ENCODE assay signal across 15 cellular contexts in the genomic region with DNA sequence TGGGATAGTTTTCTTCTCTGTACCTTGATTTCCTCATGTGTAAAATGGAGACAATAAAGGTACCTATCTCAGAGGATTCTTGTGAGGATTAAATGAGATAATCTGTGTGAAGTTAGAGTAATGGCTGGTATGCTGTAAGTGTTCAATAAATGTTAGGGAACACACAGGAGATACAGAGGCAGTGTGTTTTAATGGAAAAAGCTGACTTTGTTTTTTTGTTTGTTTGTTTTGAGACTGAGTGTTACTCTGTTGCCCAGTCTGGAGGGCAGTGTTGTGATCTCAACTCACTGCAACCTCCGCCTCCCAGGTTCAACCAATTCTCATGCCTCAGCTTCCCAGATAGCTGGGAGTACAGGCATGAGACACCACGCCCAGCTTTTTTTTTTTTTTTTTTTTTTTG. TPM values are rescaled to one million over a fixed set of nuclear protein-coding genes. Genes with fewer than 3 reads are reported as not detected.
DNase-seq lines count a peak whose midpoint lies in the region; ATAC-seq and TF ChIP-seq lines count a peak whose summit lies in the region.
"Had no signal": no experiment of that assay in that cellular context is flagged by ENCODE, and none has a peak within 500 bp of the region (broad histone marks: within the 10 kb centered on the region; RNA-seq: fewer than 3 reads in every experiment).

No MANE protein-coding gene starts in this region.

- H4K20me1 ChIP-seq in MM.1S (ENCODE audit: insufficient read depth, low read length) (peaks cover 8% of the 10 kb centered on the region; the same call in 1 of the 2 replicates), osteoblast (ENCODE audit: insufficient read depth, low read length) (peaks cover 19% of the 10 kb centered on the region)

- WGBS in esophagus muscularis mucosa: 90% methylated on average over 2 of the region's 2 CpGs

- H3K4me1 ChIP-seq in MM.1S (ENCODE audit: low read length) (peaks cover 10% of the 10 kb centered on the region; the same call in 1 of the 2 replicates), esophagus muscularis mucosa (peaks cover 23 to 38% (median 36%) of the 10 kb centered on the region in 4 donors), osteoblast (ENCODE audit: insufficient read depth, low read length) (peaks cover 19% of the 10 kb centered on the region)

- no peak for TF ChIP-seq EP300 in esophagus muscularis mucosa (IDR thresholded peaks at IDR 0.05)

- peak overlapping the region; percentile 17; the same call in 1 of the 2 replicates for H3K4me2 ChIP-seq in MM.1S (ENCODE audit: low read depth, low read length)
- H3K4me2 ChIP-seq in osteoblast (ENCODE audit: insufficient read depth, low read length): no peak overlapping the region

- DNase-seq in MM.1S: no peak
- DNase-seq in esophagus muscularis mucosa (ENCODE audit: extremely low spot score): peak; percentile 12
- DNase-seq in osteoblast (ENCODE audit: insufficient read length, low spot score, missing footprints): peak; percentile 58
- no peak for DNase-seq in cerebellar nuclear complex (lab: John Stamatoyannopoulos, UW)
- DNase-seq in caudate nucleus (lab: John Stamatoyannopoulos, UW): no peak
- DNase-seq: C1 segment of cervical spinal cord; Caco-2; CD8-positive, alpha-beta T cell; DMS153; DND-41; GOT3; HFFc6 had no signal

- peaks cover 12% of the 10 kb centered on the region; the same call in 1 of the 2 replicates for H3F3A ChIP-seq in MM.1S (ENCODE audit: insufficient read depth, low read length)

- TF ChIP-seq CTCF in MM.1S (IDR thresholded peaks at IDR 0.05; ENCODE audit: low read length): no peak
- no peak for TF ChIP-seq CTCF in esophagus muscularis mucosa (IDR thresholded peaks at IDR 0.05)
- no peak for TF ChIP-seq CTCF in osteoblast (IDR thresholded peaks at IDR 0.05; ENCODE audit: extremely low read depth, low read depth, low read length)

- peaks cover 25% of the 10 kb centered on the region for H3K79me2 ChIP-seq in MM.1S (ENCODE audit: low read length)
- peaks cover 34% of the 10 kb centered on the region for H3K79me2 ChIP-seq in osteoblast (ENCODE audit: insufficient read depth, low read length)

- intact Hi-C loops in esophagus muscularis mucosa (cut with DNase I): loop anchor here (5.0 kb wide), 2 partner anchors 37 to 38 kb away; a partner anchor contains a TSS

- no peaks in the 10 kb centered on the region for H3K27me3 ChIP-seq in MM.1S (replicated peaks; ENCODE audit: insufficient read depth, low read length)
- H3K27me3 ChIP-seq in esophagus muscularis mucosa: no peaks in the 10 kb centered on the region
- H3K27me3 ChIP-seq in osteoblast (ENCODE audit: insufficient read depth, low read length): no peaks in the 10 kb centered on the region

- ATAC-seq in HG03039 (IDR thresholded peaks at IDR 0.05; ENCODE audit: unreplicated experiment): no peak
- ATAC-seq: CD8-positive, alpha-beta T cell had no signal

- no peak overlapping the region for H3K27ac ChIP-seq in MM.1S (ENCODE audit: low read length)
- H3K27ac ChIP-seq in esophagus muscularis mucosa (replicated peaks in 1 of 4): no peak overlapping the region
- H3K27ac ChIP-seq in osteoblast (ENCODE audit: low read depth, low read length): no peak overlapping the region
- no peak overlapping the region for H3K27ac ChIP-seq in caudate nucleus (ENCODE audit: low read depth, low read length)

- H3K4me3 ChIP-seq in MM.1S (ENCODE audit: low read length): no peak overlapping the region; the same call in 1 of the 2 replicates
- no peak overlapping the region for H3K4me3 ChIP-seq in esophagus muscularis mucosa
- no peak overlapping the region for H3K4me3 ChIP-seq in osteoblast (ENCODE audit: insufficient read depth, low read length)
- H3K4me3 ChIP-seq: HAP-1 had no signal

- no peaks in the 10 kb centered on the region for H3K9me2 ChIP-seq in MM.1S (replicated peaks; ENCODE audit: insufficient read depth, low read length)

- no peak overlapping the region for H3K9ac ChIP-seq in MM.1S (ENCODE audit: low read length)

- no peak for TF ChIP-seq POLR2A in esophagus muscularis mucosa (IDR thresholded peaks at IDR 0.05; ENCODE audit: low read depth)

- no peak overlapping the region for H2AFZ ChIP-seq in MM.1S (ENCODE audit: low read length)
- H2AFZ ChIP-seq in osteoblast (ENCODE audit: low read length): no peak overlapping the region

- H3K9me3 ChIP-seq in MM.1S (replicated peaks; ENCODE audit: insufficient read depth, low read length): no peaks in the 10 kb centered on the region
- no peaks in the 10 kb centered on the region for H3K9me3 ChIP-seq in esophagus muscularis mucosa
- H3K9me3 ChIP-seq in osteoblast (ENCODE audit: low read depth, low read length): no peaks in the 10 kb centered on the region
- H3K9me3 ChIP-seq: Caco-2, HAP-1 had no signal

- H3K36me3 ChIP-seq in MM.1S (replicated peaks; ENCODE audit: insufficient read depth, low read length) (no peaks in the 10 kb centered on the region), esophagus muscularis mucosa (no peaks in the 10 kb centered on the region), osteoblast (ENCODE audit: insufficient read depth, low read length) (no peaks in the 10 kb centered on the region)

RNA-seq across cellular contexts. Expression of a gene that starts 2.5 kb away (rescaled TPM):
- total RNA-seq in esophagus muscularis mucosa (100 to 1,000 TPM in 2 of 4 donors, 10 to 100 TPM in 2; 83.9 to 115 (median 102) TPM), osteoblast (162 and 172 TPM in 2 replicates)

RNA-seq across cellular contexts. Expression of a gene that starts 3.9 kb away (rescaled TPM):
- total RNA-seq in esophagus muscularis mucosa: 10 to 100 TPM; 21.3 to 31.6 (median 27.9) TPM
- total RNA-seq in osteoblast: 31.8 and 37.7 TPM in 2 replicates

RNA-seq across cellular contexts. Expression of a gene that starts 37.7 kb away (rescaled TPM):
- total RNA-seq in esophagus muscularis mucosa (10 to 100 TPM; 62.6 to 92.2 (median 78.9) TPM), osteoblast (86.9 and 96.3 TPM in 2 replicates)

RNA-seq across cellular contexts. Expression of a gene that starts 38.7 kb away (rescaled TPM):
- total RNA-seq in esophagus muscularis mucosa: 10 to 100 TPM; 35.0 to 56.5 (median 54.0) TPM
- 10.1 and 11.2 TPM in 2 replicates for total RNA-seq in osteoblast

RNA-seq across cellular contexts. Expression of a gene that starts 42.4 kb away (rescaled TPM):
- 1 to 10 TPM in 3 of 4 donors, under 1 TPM in 1; 0.50 to 3.7 (median 1.4) TPM for total RNA-seq in esophagus muscularis mucosa
- total RNA-seq in osteoblast: 1.1 and 1.2 TPM in 2 replicates
- total RNA-seq: A172 had no signal

Comparison
In these comparisons a context has a peak if more than half of its experiments do, and no peak if none do; other contexts are left out.
1. DNase-seq: peak in esophagus muscularis mucosa (single experiment) and osteoblast (single experiment); none in MM.1S (single experiment), cerebellar nuclear complex (0 of 2) and caudate nucleus (0 of 61).